Comparison of ENCODE assay signal across 9 cellular contexts in genomic region chr7:86914468-86915054, GRCh38.
DNase-seq lines count a peak whose midpoint lies in the region; ATAC-seq and TF ChIP-seq lines count a peak whose summit lies in the region.
"Had no signal": no experiment of that assay in that cellular context is flagged by ENCODE, and none has a peak within 500 bp of the region (broad histone marks: within the 10 kb centered on the region; RNA-seq: fewer than 3 reads in every experiment).

No MANE protein-coding gene starts in this region.

- no peaks in the 10 kb centered on the region for H3K27me3 Mint-ChIP-seq in neural crest cell (ENCODE audit: low read depth)

- DNase-seq in EH (ENCODE audit: low read depth) (peak; percentile 25), LHCN-M2 (ENCODE audit: low read depth) (peak; percentile 29), breast epithelium (ENCODE audit: low spot score in 2 of 2) (no peak), neural crest cell (ENCODE audit: low read depth, low spot score) (no peak)
- no peak for DNase-seq in activated CD4-positive, alpha-beta T cell treated with anti-CD3 and anti-CD28 coated beads for 4 hours
- DNase-seq in activated naive CD4-positive, alpha-beta T cell treated with anti-CD3 and anti-CD28 coated beads, Interleukin-2, amount 50 U/mL, for 16 hours, result no peak

- H3K4me1 Mint-ChIP-seq in neural crest cell, result no peaks in the 10 kb centered on the region

- H3K4me1 ChIP-seq in breast epithelium, result no peaks in the 10 kb centered on the region

- H3K36me3 ChIP-seq in breast epithelium, result no peaks in the 10 kb centered on the region

- intact Hi-C loops in breast epithelium (cut with DNase I; ENCODE audit: low total_unique reads), result no loop called here

- no peak overlapping the region for H3K4me3 Mint-ChIP-seq in neural crest cell

- no peak overlapping the region for H3K4me3 ChIP-seq in breast epithelium

- no peak overlapping the region for H3K27ac ChIP-seq in breast epithelium
- H3K27ac ChIP-seq: HL-60 had no signal

- H3K9me3 Mint-ChIP-seq in neural crest cell, result no peaks in the 10 kb centered on the region

- H3K27ac Mint-ChIP-seq in neural crest cell (ENCODE audit: unreplicated experiment), result no peak overlapping the region

- H3K27me3 ChIP-seq in breast epithelium, result no peaks in the 10 kb centered on the region

- ATAC-seq in GM21825 (IDR thresholded peaks at IDR 0.05; ENCODE audit: unreplicated experiment), result no peak
- ATAC-seq in HG03025 (IDR thresholded peaks at IDR 0.05; ENCODE audit: low FRiP score, unreplicated experiment), result no peak

- H3K36me3 Mint-ChIP-seq in neural crest cell (ENCODE audit: low read depth), result peaks cover 13% of the 10 kb centered on the region

- peak in 2 of 3 donors; percentile 24 to 49 for TF ChIP-seq CTCF in breast epithelium (IDR thresholded peaks at IDR 0.05)
- peak; percentile 71 for TF ChIP-seq CTCF in neural crest cell (conservative IDR thresholded peaks at IDR 0.05)

- H3K9me3 ChIP-seq in breast epithelium, result no peaks in the 10 kb centered on the region

- no peak for TF ChIP-seq POLR2A in breast epithelium (IDR thresholded peaks at IDR 0.05)

Comparison
In these comparisons a context has a peak if more than half of its experiments do, and no peak if none do; other contexts are left out.
1. DNase-seq: peak in EH (single experiment) and LHCN-M2 (single experiment); none in breast epithelium (0 of 2), neural crest cell (single experiment), activated CD4-positive, alpha-beta T cell treated with anti-CD3 and anti-CD28 coated beads for 4 hours (0 of 2) and activated naive CD4-positive, alpha-beta T cell treated with anti-CD3 and anti-CD28 coated beads, Interleukin-2, amount 50 U/mL, for 16 hours (single experiment).